23 cellular contexts compared by ENCODE assay signal in the genomic region with DNA sequence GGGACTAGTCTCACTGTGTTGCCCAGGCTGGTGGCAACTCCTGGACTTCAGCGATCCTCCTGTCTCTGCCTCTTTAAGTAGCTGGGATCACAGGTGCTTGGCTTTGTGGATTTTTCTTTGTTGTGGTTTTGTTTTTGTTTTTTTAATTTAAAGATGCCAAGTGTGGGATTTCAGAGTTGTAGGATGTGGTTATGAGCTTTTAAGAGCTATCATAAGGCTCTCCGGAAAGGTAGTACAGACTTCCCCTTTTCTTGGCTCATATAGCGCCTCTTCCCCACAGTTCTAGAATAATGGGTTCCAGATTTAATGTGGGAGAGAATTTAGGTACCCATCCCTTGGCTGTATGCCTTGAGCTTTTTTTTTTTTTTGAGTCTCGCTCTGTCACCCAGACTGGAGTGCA. TPM values are rescaled to one million over a fixed set of nuclear protein-coding genes. Genes with fewer than 3 reads are reported as not detected.
DNase-seq lines count a peak whose midpoint lies in the region; ATAC-seq, FAIRE-seq and TF ChIP-seq lines count a peak whose summit lies in the region.
"Had no signal": no experiment of that assay in that cellular context is flagged by ENCODE, and none has a peak within 500 bp of the region (broad histone marks: within the 10 kb centered on the region; RNA-seq: fewer than 3 reads in every experiment).

No MANE protein-coding gene starts in this region.

- peaks cover 0 to 54% of the 10 kb centered on the region in 2 donors for H3K4me1 ChIP-seq in right atrium auricular region
- peaks cover 0 to 88% (median 43%) of the 10 kb centered on the region in 12 donors for H3K4me1 ChIP-seq in heart left ventricle
- H3K4me1 ChIP-seq in upper lobe of left lung = peaks cover 4 to 23% (median 14%) of the 10 kb centered on the region in 4 donors
- H3K4me1 ChIP-seq in small intestine (ENCODE audit: control insufficient read depth in 2 of 2, insufficient read depth in 1 of 2, low read depth in 1 of 2, low read length in 1 of 2) = peaks cover 10 to 17% of the 10 kb centered on the region in 2 donors

- CTCF ChIA-PET in WTC11 (lab: Charles Lee) = no interaction called here

- peaks cover 5% of the 10 kb centered on the region for H3K36me3 ChIP-seq in right atrium auricular region
- H3K36me3 ChIP-seq in heart left ventricle = peaks cover 0 to 8% (median 0%) of the 10 kb centered on the region in 9 donors
- H3K36me3 ChIP-seq in upper lobe of left lung = peaks cover 0 to 13% (median 5%) of the 10 kb centered on the region in 4 donors
- no peaks in the 10 kb centered on the region for H3K36me3 ChIP-seq in small intestine (ENCODE audit: control insufficient read depth in 2 of 2, insufficient read depth in 2 of 2, low read length in 2 of 2)
- H3K36me3 ChIP-seq: ovary had no signal

- no peak overlapping the region for H3K4me3 Mint-ChIP-seq in WTC11
- H3K4me3 Mint-ChIP-seq: activated naive CD8-positive, alpha-beta T cell; natural killer cell treated with Interleukin-12 subunit alpha and Interleukin-12 subunit beta and Interleukin-15 and Interleukin-18, amount 100 ng/mL, for 72 hours had no signal

- no peak for FAIRE-seq in small intestine (lab: Jason Lieb, UNC)
- FAIRE-seq: astrocyte, frontal cortex had no signal

- peaks cover 75% of the 10 kb centered on the region for H3K4me1 Mint-ChIP-seq in WTC11

- no peak for TF ChIP-seq POLR2A in heart left ventricle (IDR thresholded peaks at IDR 0.05)
- no peak for TF ChIP-seq POLR2A in upper lobe of left lung (IDR thresholded peaks at IDR 0.05)

- H3K27me3 ChIP-seq in right atrium auricular region (no peaks in the 10 kb centered on the region), heart left ventricle (no peaks in the 10 kb centered on the region), upper lobe of left lung (no peaks in the 10 kb centered on the region), small intestine (ENCODE audit: control insufficient read depth in 2 of 2, insufficient read depth in 2 of 2, low read length in 2 of 2) (no peaks in the 10 kb centered on the region)
- H3K27me3 ChIP-seq: ovary had no signal

- H3K27ac Mint-ChIP-seq in WTC11 = peak overlapping the region; percentile 7; the same call in 1 of the 2 replicates
- H3K27ac Mint-ChIP-seq: activated naive CD8-positive, alpha-beta T cell; natural killer cell treated with Interleukin-12 subunit alpha and Interleukin-12 subunit beta and Interleukin-15 and Interleukin-18, amount 100 ng/mL, for 72 hours had no signal

- intact Hi-C loops in heart left ventricle (cut with DNase I) = no loop called here

- TF ChIP-seq CTCF in right atrium auricular region (IDR thresholded peaks at IDR 0.05) (no peak), heart left ventricle (IDR thresholded peaks at IDR 0.05) (no peak), WTC11 (IDR thresholded peaks at IDR 0.05) (no peak), upper lobe of left lung (IDR thresholded peaks at IDR 0.05) (no peak)

- H3K27me3 Mint-ChIP-seq in WTC11 (ENCODE audit: low read depth) = no peaks in the 10 kb centered on the region
- H3K27me3 Mint-ChIP-seq: activated naive CD8-positive, alpha-beta T cell; natural killer cell treated with Interleukin-12 subunit alpha and Interleukin-12 subunit beta and Interleukin-15 and Interleukin-18, amount 100 ng/mL, for 72 hours had no signal

- H3K9me3 ChIP-seq in right atrium auricular region = no peaks in the 10 kb centered on the region
- H3K9me3 ChIP-seq in heart left ventricle = no peaks in the 10 kb centered on the region
- no peaks in the 10 kb centered on the region for H3K9me3 ChIP-seq in upper lobe of left lung
- no peaks in the 10 kb centered on the region for H3K9me3 ChIP-seq in small intestine (ENCODE audit: control insufficient read depth, low read depth)
- H3K9me3 ChIP-seq: ovary had no signal

- 66 to 83% (median 79%) methylated on average over 4 of the region's 4 CpGs for WGBS in heart left ventricle, 4 donors
- 73 to 89% methylated on average over 4 of the region's 4 CpGs for WGBS in upper lobe of left lung, 2 donors
- WGBS in small intestine, 3 donors = 87 to 90% (median 88%) methylated on average over 4 of the region's 4 CpGs

- POLR2A ChIA-PET in WTC11 (lab: Charles Lee) = no interaction called here

- peaks cover 9% of the 10 kb centered on the region; the same call in 1 of the 2 replicates for H3K36me3 Mint-ChIP-seq in WTC11
- H3K36me3 Mint-ChIP-seq: activated naive CD8-positive, alpha-beta T cell; natural killer cell treated with Interleukin-12 subunit alpha and Interleukin-12 subunit beta and Interleukin-15 and Interleukin-18, amount 100 ng/mL, for 72 hours had no signal

- ATAC-seq in heart left ventricle (no peak), WTC11 (no peak), upper lobe of left lung (ENCODE audit: low FRiP score in 2 of 2) (no peak)
- ATAC-seq: natural killer cell treated with Interleukin-12 subunit alpha and Interleukin-12 subunit beta and Interleukin-15 and Interleukin-18, amount 100 ng/mL, for 72 hours; PC-3 had no signal

- H3K4me3 ChIP-seq in right atrium auricular region = no peak overlapping the region
- H3K4me3 ChIP-seq in heart left ventricle = no peak overlapping the region
- H3K4me3 ChIP-seq in upper lobe of left lung = no peak overlapping the region
- no peak overlapping the region for H3K4me3 ChIP-seq in small intestine (ENCODE audit: low read depth in 1 of 2, low read length in 2 of 2)
- H3K4me3 ChIP-seq: GM23248, ovary had no signal

- DNase-seq in right atrium auricular region (ENCODE audit: low spot score) (no peak), heart left ventricle (no peak), NOMO-1 (lab: John Stamatoyannopoulos, UW; ENCODE audit: unreplicated experiment in 2 of 2) (peak; percentile 68 to 73), WTC11 (ENCODE audit: low spot score) (no peak), upper lobe of left lung (no peak), NCI-H69 (lab: John Stamatoyannopoulos, UW) (no peak), 8988T (no peak), small intestine (no peak)
- DNase-seq: ACHN; activated CD4-positive, alpha-beta T cell treated with anti-CD3 and anti-CD28 coated beads for 1 hour; activated T-cell treated with anti-CD3 and anti-CD28 coated beads, Interleukin-2, amount 50 U/mL, for 48 hours; cerebellar nuclear complex; DMS53; erythroblast; GM23248; NCI-H1436; NCI-H524; ovary; PC-3 had no signal

- no peaks in the 10 kb centered on the region for H3K9me3 Mint-ChIP-seq in WTC11
- H3K9me3 Mint-ChIP-seq: natural killer cell treated with Interleukin-12 subunit alpha and Interleukin-12 subunit beta and Interleukin-15 and Interleukin-18, amount 100 ng/mL, for 72 hours had no signal

- no peak for TF ChIP-seq EP300 in upper lobe of left lung (IDR thresholded peaks at IDR 0.05)

- H3K27ac ChIP-seq in right atrium auricular region (peak overlapping the region; percentile 32 to 91), heart left ventricle (peak overlapping the region in 6 of 12 donors; percentile 8 to 96 (median 32)), upper lobe of left lung (no peak overlapping the region), small intestine (ENCODE audit: low read depth in 1 of 2, low read length in 1 of 2) (no peak overlapping the region)
- H3K27ac ChIP-seq: GM23248, ovary had no signal

TF ChIP-seq in WTC11, 78 proteins besides CTCF, POLR2A, EP300 and RAD21 (continues in another document):
- TF ChIP-seq ZNF396 (CRISPR knock-in tag; IDR thresholded peaks at IDR 0.05; ENCODE audit: borderline replicate concordance) (no peak), ZNF512 (CRISPR knock-in tag; IDR thresholded peaks at IDR 0.05; ENCODE audit: borderline replicate concordance) (no peak), FOXP1 (CRISPR knock-in tag; IDR thresholded peaks at IDR 0.05; ENCODE audit: borderline replicate concordance) (no peak), NFYB (CRISPR knock-in tag; conservative IDR thresholded peaks at IDR 0.05; ENCODE audit: low read depth) (no peak)

RNA-seq across cellular contexts. Expression of gene AKAP1, which starts 17.1 kb away (rescaled TPM):
- total RNA-seq in right atrium auricular region (100 to 1,000 TPM in 1 of 2 donors, 10 to 100 TPM in 1; 90.4 to 139 TPM), heart left ventricle (100 to 1,000 TPM in 8 of 9 donors, 10 to 100 TPM in 1; 77.4 to 240 (median 133) TPM), WTC11 (2021) (55.9 to 74.5 TPM (median 56.2 TPM) in 3 replicates), upper lobe of left lung (100 to 1,000 TPM in 1 of 6 donors, 10 to 100 TPM in 5; 51.2 to 147 (median 79.4) TPM)
- polyA plus RNA-seq in heart left ventricle (10 to 100 TPM; 55.8 to 63.4 TPM), small intestine (10 to 100 TPM; 28.9 to 68.6 (median 42.3) TPM)

Comparison
In these comparisons a context has a peak if more than half of its experiments do, and no peak if none do; other contexts are left out.
1. DNase-seq: peak in NOMO-1 (2 of 2); none in right atrium auricular region (single experiment), heart left ventricle (0 of 5), WTC11 (single experiment), upper lobe of left lung (0 of 2), NCI-H69 (single experiment), 8988T (single experiment) and small intestine (single experiment).
2. H3K27ac ChIP-seq: peak in right atrium auricular region (2 of 2); none in upper lobe of left lung (0 of 4) and small intestine (0 of 2).